8 cellular contexts compared by ENCODE assay signal in the genomic region with DNA sequence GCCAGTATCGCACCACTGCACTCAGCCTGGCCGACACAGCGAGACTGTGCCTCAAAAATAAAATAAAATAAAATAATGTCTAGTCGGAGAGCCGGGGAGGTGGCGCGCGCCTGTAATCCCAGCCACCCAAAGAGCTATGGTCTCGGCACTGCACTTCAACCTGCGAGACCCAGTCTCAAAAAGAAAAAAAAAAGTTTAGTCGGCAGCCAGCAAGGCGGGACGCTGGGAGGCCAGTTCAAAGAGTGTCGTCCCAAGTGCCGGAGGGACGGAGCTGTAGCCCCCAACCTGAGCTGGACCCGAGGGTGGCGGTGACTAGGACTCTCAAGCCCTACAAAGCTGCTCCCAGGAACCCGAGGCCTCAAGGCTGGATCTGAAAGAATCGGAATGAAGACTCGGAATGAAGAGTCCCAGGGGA. TPM values are rescaled to one million over a fixed set of nuclear protein-coding genes. Genes with fewer than 3 reads are reported as not detected.
DNase-seq lines count a peak whose midpoint lies in the region; ATAC-seq and TF ChIP-seq lines count a peak whose summit lies in the region.

No MANE protein-coding gene starts in this region.

- H3K4me2 ChIP-seq in MM.1S (ENCODE audit: low read depth, low read length) = peak overlapping the region; percentile 96

- no peaks in the 10 kb centered on the region for H3K27me3 ChIP-seq in CD8-positive, alpha-beta T cell (ENCODE audit: insufficient read depth, low read length)
- no peaks in the 10 kb centered on the region for H3K27me3 ChIP-seq in MM.1S (replicated peaks; ENCODE audit: insufficient read depth, low read length)
- H3K27me3 ChIP-seq in neuron (ENCODE audit: insufficient read depth, low read length) = no peaks in the 10 kb centered on the region

- no peaks in the 10 kb centered on the region for H3K9me3 Mint-ChIP-seq in CD8-positive, alpha-beta T cell
- no peaks in the 10 kb centered on the region for H3K9me3 Mint-ChIP-seq in endothelial cell (ENCODE audit: unreplicated experiment)

- H3K4me1 ChIP-seq in CD8-positive, alpha-beta T cell (ENCODE audit: insufficient read depth, low read length) = peaks cover 3% of the 10 kb centered on the region
- H3K4me1 ChIP-seq in MM.1S (ENCODE audit: low read length) (0 out of 2 replicates have a peak, but pooled peaks cover 6% of the 10 kb centered on the region), neuron (ENCODE audit: insufficient read depth, low read length) (peaks cover 8% of the 10 kb centered on the region)

- H3F3A ChIP-seq in MM.1S (ENCODE audit: insufficient read depth, low read length) = no peaks in the 10 kb centered on the region

- POLR2A ChIA-PET in CD8-positive, alpha-beta T cell (lab: Charles Lee) = interaction anchor here (0.6 to 2.4 kb wide), 7 partner anchors 15 to 242 kb away, joined by 3 to 12 read pairs (median 5); a partner anchor contains a TSS

- H3K4me3 Mint-ChIP-seq in CD8-positive, alpha-beta T cell = peak overlapping the region; percentile 89
- H3K4me3 Mint-ChIP-seq in endothelial cell (ENCODE audit: unreplicated experiment) = peak overlapping the region; percentile 85

- no peaks in the 10 kb centered on the region for H3K27me3 Mint-ChIP-seq in CD8-positive, alpha-beta T cell (ENCODE audit: low read depth)
- H3K27me3 Mint-ChIP-seq in endothelial cell (ENCODE audit: unreplicated experiment) = peaks cover 21% of the 10 kb centered on the region

- CTCF ChIA-PET in CD8-positive, alpha-beta T cell (lab: Charles Lee) = interaction anchor here (0.6 to 1.3 kb wide), 4 partner anchors 27 to 259 kb away, joined by 3 to 4 read pairs (median 3); a partner anchor contains a TSS

- H3K9ac ChIP-seq in MM.1S (ENCODE audit: low read length) = peak overlapping the region; percentile 67

- intact Hi-C loops in CD8-positive, alpha-beta T cell (cut with DNase I, micrococcal nuclease) = loop anchor here (1.0 to 10.0 kb wide), 4 partner anchors 28 to 260 kb away; a partner anchor contains a TSS

- ATAC-seq in CD8-positive, alpha-beta T cell = no peak
- ATAC-seq in GM21786 (IDR thresholded peaks at IDR 0.05; ENCODE audit: unreplicated experiment) = no peak

- peak overlapping the region; percentile 79 for H3K27ac Mint-ChIP-seq in CD8-positive, alpha-beta T cell
- peak overlapping the region; percentile 30 for H3K27ac Mint-ChIP-seq in endothelial cell (ENCODE audit: unreplicated experiment)

- H3K4me3 ChIP-seq in CD8-positive, alpha-beta T cell (ENCODE audit: low read depth, low read length) = peak overlapping the region; percentile 89
- H3K4me3 ChIP-seq in MM.1S (ENCODE audit: low read length) = peak overlapping the region; percentile 87
- peak overlapping the region; percentile 60 for H3K4me3 ChIP-seq in neuron (ENCODE audit: low read length)

- H3K9me3 ChIP-seq in CD8-positive, alpha-beta T cell (ENCODE audit: low read length) = no peaks in the 10 kb centered on the region
- H3K9me3 ChIP-seq in MM.1S (replicated peaks; ENCODE audit: insufficient read depth, low read length) (no peaks in the 10 kb centered on the region), neuron (ENCODE audit: low read length) (no peaks in the 10 kb centered on the region)

- H3K4me1 Mint-ChIP-seq in CD8-positive, alpha-beta T cell (ENCODE audit: low read depth) = peaks cover 16% of the 10 kb centered on the region
- H3K4me1 Mint-ChIP-seq in endothelial cell (ENCODE audit: unreplicated experiment) = peaks cover 53% of the 10 kb centered on the region

- H3K27ac ChIP-seq in CD8-positive, alpha-beta T cell (ENCODE audit: low read depth, low read length) = peak overlapping the region; percentile 63
- H3K27ac ChIP-seq in MM.1S (ENCODE audit: low read length) = peak overlapping the region; percentile 18; the same call in 1 of the 2 replicates

- H3K79me2 ChIP-seq in MM.1S (ENCODE audit: low read length) = no peaks in the 10 kb centered on the region

- H4K20me1 ChIP-seq in MM.1S (ENCODE audit: insufficient read depth, low read length) = no peaks in the 10 kb centered on the region

- DNase-seq in CD8-positive, alpha-beta T cell = no peak
- DNase-seq in MM.1S (no peak), endothelial cell (ENCODE audit: low spot score) (no peak), Ammon's horn (ENCODE audit: low spot score) (no peak), occipital lobe (lab: John Stamatoyannopoulos, UW) (no peak)
- DNase-seq in activated effector memory CD4-positive, alpha-beta T cell treated with Interleukin-2 at 50 U/mL for 16 hours = no peak

- peaks cover 2% of the 10 kb centered on the region for H3K36me3 Mint-ChIP-seq in CD8-positive, alpha-beta T cell
- H3K36me3 Mint-ChIP-seq in endothelial cell (ENCODE audit: low read depth, unreplicated experiment) = peaks cover 22% of the 10 kb centered on the region

- H3K9me2 ChIP-seq in MM.1S (replicated peaks; ENCODE audit: insufficient read depth, low read length) = no peaks in the 10 kb centered on the region

- no peak for TF ChIP-seq CTCF in CD8-positive, alpha-beta T cell (IDR thresholded peaks at IDR 0.05)
- no peak for TF ChIP-seq CTCF in MM.1S (IDR thresholded peaks at IDR 0.05; ENCODE audit: low read length)
- TF ChIP-seq CTCF in endothelial cell (IDR thresholded peaks at IDR 0.05; ENCODE audit: unreplicated experiment) = no peak

- no peaks in the 10 kb centered on the region for H3K36me3 ChIP-seq in CD8-positive, alpha-beta T cell (ENCODE audit: insufficient read depth, low read length)
- H3K36me3 ChIP-seq in MM.1S (replicated peaks; ENCODE audit: insufficient read depth, low read length) (no peaks in the 10 kb centered on the region), neuron (ENCODE audit: insufficient read depth, low read length) (no peaks in the 10 kb centered on the region)

- peak overlapping the region; percentile 100 for H2AFZ ChIP-seq in MM.1S (ENCODE audit: low read length)
- H2AFZ ChIP-seq in neuron (ENCODE audit: low read depth, low read length) = peak overlapping the region; percentile 63

RNA-seq across cellular contexts. Expression of a gene that starts 0.6 kb away (rescaled TPM):
- total RNA-seq in CD8-positive, alpha-beta T cell = not detected
- 1.2 TPM for total RNA-seq in endothelial cell (ENCODE audit: unreplicated experiment)
- total RNA-seq in occipital lobe = 1.1 TPM

RNA-seq across cellular contexts. Expression of a gene that starts 7.0 kb away (rescaled TPM):
- not detected for total RNA-seq in CD8-positive, alpha-beta T cell
- total RNA-seq in endothelial cell (ENCODE audit: unreplicated experiment) (637 TPM), occipital lobe (0.94 TPM)

RNA-seq across cellular contexts. Expression of a gene that starts 27.7 kb away (rescaled TPM):
- 10 to 100 TPM; 19.4 to 28.8 TPM for total RNA-seq in CD8-positive, alpha-beta T cell
- total RNA-seq in endothelial cell (ENCODE audit: unreplicated experiment) (16.6 TPM), occipital lobe (17.6 TPM)

RNA-seq across cellular contexts. Expression of a gene that starts 34.3 kb away (rescaled TPM):
- not detected for total RNA-seq in CD8-positive, alpha-beta T cell
- 0.36 TPM for total RNA-seq in endothelial cell (ENCODE audit: unreplicated experiment)
- 0.31 TPM for total RNA-seq in occipital lobe

Comparison
In these comparisons a context has a peak if more than half of its experiments do, and no peak if none do; other contexts are left out.
1. RNA of a gene that starts 7.0 kb away (total RNA-seq): 637 TPM in endothelial cell (single experiment); 0.94 TPM in occipital lobe (single experiment) and not detected in CD8-positive, alpha-beta T cell; every median in the first group is over 100 times any median in the second.
2. Peak in every context shown above with its lines, with median percentiles within 50 percentile points of each other: H3K4me3 ChIP-seq.